Comparison of ENCODE assay signal across 11 cellular contexts in the genomic region with DNA sequence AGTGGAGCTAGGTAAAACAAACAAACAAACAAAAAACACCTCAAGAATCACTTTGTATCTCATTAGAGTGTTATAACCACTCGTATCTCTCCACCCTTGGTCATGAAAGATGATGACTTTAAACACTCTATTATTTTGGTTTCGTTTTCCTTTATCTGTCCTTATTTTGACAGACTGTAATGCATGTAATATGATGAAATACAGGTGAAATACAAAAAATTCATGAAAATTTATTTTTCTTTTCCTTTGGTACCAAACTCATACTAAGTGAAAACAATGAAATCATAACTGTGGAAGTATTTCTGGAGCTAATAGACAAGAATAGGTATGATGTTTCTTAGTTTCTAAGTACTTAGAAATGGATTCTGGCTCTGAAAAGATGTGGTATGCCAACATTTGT. TPM values are rescaled to one million over a fixed set of nuclear protein-coding genes. Genes with fewer than 3 reads are reported as not detected.
"Had no signal": no experiment of that assay in that cellular context is flagged by ENCODE, and none has a peak within 500 bp of the region (broad histone marks: within the 10 kb centered on the region; RNA-seq: fewer than 3 reads in every experiment).

No MANE protein-coding gene starts in this region.

- H3K9me3 ChIP-seq: HAP-1 had no signal

- FAIRE-seq: HepG2 had no signal

- H3K9ac ChIP-seq: GM23248 had no signal

- H3K27ac ChIP-seq: GM23248, HL-60 had no signal

- H3K36me3 ChIP-seq: HAP-1 had no signal

- DNase-seq: GM23248, GOT3, H7, HFFc6 had no signal

- ATAC-seq: HCT116, HepG2 had no signal

- H3K4me3 ChIP-seq: GM23248, HAP-1 had no signal

- H2AFZ ChIP-seq: GM23248 had no signal

RNA-seq across cellular contexts. Expression of a gene that starts 4.1 kb away (rescaled TPM):
- total RNA-seq: GM23248, H4, H7, HepG2, HFFc6, HT1080 had no signal
- polyA plus RNA-seq: GM23248, IgD-negative memory B cell had no signal

RNA-seq across cellular contexts. Expression of a gene that starts 15.2 kb away (rescaled TPM):
- total RNA-seq: GM23248, H4, H7, HepG2, HFFc6, HT1080 had no signal
- polyA plus RNA-seq: GM23248, IgD-negative memory B cell had no signal

RNA-seq across cellular contexts. Expression of a gene that starts 24.4 kb away (rescaled TPM):
- total RNA-seq: GM23248, H4, H7, HepG2, HFFc6, HT1080 had no signal
- polyA plus RNA-seq: GM23248, HepG2, IgD-negative memory B cell had no signal

RNA-seq across cellular contexts. Expression of a gene that starts 30.9 kb away (rescaled TPM):
- total RNA-seq: GM23248, H4, H7, HepG2, HFFc6, HT1080 had no signal
- polyA plus RNA-seq: GM23248, HepG2, IgD-negative memory B cell had no signal

RNA-seq across cellular contexts. Expression of a gene that starts 39.6 kb away (rescaled TPM):
- total RNA-seq: GM23248, H4, H7, HepG2, HFFc6, HT1080 had no signal
- polyA plus RNA-seq: GM23248, IgD-negative memory B cell had no signal
